Comparison of ENCODE assay signal across 29 cellular contexts in the genomic region with DNA sequence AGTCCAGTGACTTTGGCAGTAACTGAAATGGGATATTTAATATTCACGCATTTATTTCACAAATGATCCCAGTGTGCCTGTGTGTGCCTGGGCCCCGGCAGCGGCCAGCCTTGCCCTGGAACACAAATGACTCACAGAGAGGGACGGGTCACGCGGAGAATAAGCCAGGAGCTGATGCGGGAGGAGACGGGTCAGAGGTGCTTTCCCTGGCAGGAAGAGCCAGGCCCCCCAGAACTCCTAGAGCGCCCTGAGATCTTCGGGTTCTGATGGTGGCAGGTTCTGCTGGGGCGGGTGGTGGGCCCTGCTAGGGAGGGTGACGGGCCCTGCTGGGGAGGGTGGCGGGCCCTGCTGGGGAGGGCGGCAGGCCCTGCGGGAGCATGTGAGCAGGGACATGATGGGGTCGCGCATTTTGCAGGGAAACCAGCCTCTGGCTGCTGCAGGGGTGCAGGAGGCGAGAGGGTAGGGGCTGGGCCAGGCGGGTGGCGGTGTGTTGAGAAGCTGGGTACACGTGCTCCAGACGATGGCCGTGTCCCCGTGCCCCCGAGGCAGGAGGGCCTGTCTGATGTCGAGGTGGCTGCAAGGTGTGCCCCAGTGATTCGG.
DNase-seq lines count a peak whose midpoint lies in the region; ATAC-seq, FAIRE-seq and TF ChIP-seq lines count a peak whose summit lies in the region.
"Had no signal": no experiment of that assay in that cellular context is flagged by ENCODE, and none has a peak within 500 bp of the region (broad histone marks: within the 10 kb centered on the region; RNA-seq: fewer than 3 reads in every experiment).

No MANE protein-coding gene starts in this region.

- peak; percentile 70 for DNase-seq in MCF 10A (ENCODE audit: unreplicated experiment)
- no peak for DNase-seq in mammary epithelial cell
- peak; percentile 14 for DNase-seq in GM20000 (ENCODE audit: low spot score)
- DNase-seq in kidney = peak; percentile 52
- no peak for DNase-seq in T-helper 9 cell
- DNase-seq: 8988T; BE2C; CD4-positive, CD25-positive, alpha-beta regulatory T cell; COR-L47; DMS 273 treated with DMSO at 0.1 percent for 48 hours; DND-41; HFFc6; Karpas-422; MG63; NCI-H1092; NCI-H146; NCI-H2029 treated with DMSO at 0.1 percent for 48 hours; NCI-H2171; NCI-H446 treated with DMSO at 0.1 percent for 48 hours; NCI-H748 treated with DMSO at 0.1 percent for 48 hours; NK-92 treated with Interleukin-12 subunit alpha and Interleukin-12 subunit beta, amount 100 ng/mL, for 24 hours; SHP77 treated with DMSO at 0.1 percent for 48 hours; SK-N-SH had no signal

- intact Hi-C loops in MCF 10A (cut with micrococcal nuclease) = no loop called here
- intact Hi-C loops in mammary epithelial cell (cut with micrococcal nuclease) = no loop called here
- intact Hi-C loops in kidney (cut with DNase I) = no loop called here

- H3K4me1 ChIP-seq in mammary epithelial cell (ENCODE audit: insufficient read depth, low read length) (no peaks in the 10 kb centered on the region), kidney (ENCODE audit: control insufficient read depth in 1 of 2, insufficient read depth in 1 of 2, low read depth in 1 of 2, low read length in 2 of 2) (no peaks in the 10 kb centered on the region)
- H3K4me1 ChIP-seq: BE2C had no signal

- H3K4me2 ChIP-seq in mammary epithelial cell (ENCODE audit: insufficient read depth, low read depth, low read length) = no peak overlapping the region
- H3K4me2 ChIP-seq: SK-N-SH had no signal

- H3K27ac ChIP-seq in mammary epithelial cell (ENCODE audit: insufficient read depth, low read depth, low read length) = no peak overlapping the region
- no peak overlapping the region for H3K27ac ChIP-seq in kidney (ENCODE audit: low read depth in 2 of 2, low read length in 2 of 2)

- no peaks in the 10 kb centered on the region for H3K9me3 Mint-ChIP-seq in MCF 10A (ENCODE audit: unreplicated experiment)
- H3K9me3 Mint-ChIP-seq in stimulated activated memory B cell treated with anti-CD40 and anti-IgM and Interleukin-4, amounts not matched to agents 10 μg/mL and 1 μg/mL and 100 μg/mL, for 72 hours = peaks cover 4% of the 10 kb centered on the region

- no TSS peak for BruUV-seq in MCF 10A (replicated peaks; lab: Mats Ljungman, UMichigan)
- BruUV-seq in mammary epithelial cell (replicated peaks; lab: Mats Ljungman, UMichigan) = no TSS peak

- no peak for TF ChIP-seq CTCF in MCF 10A (IDR thresholded peaks at IDR 0.05; ENCODE audit: unreplicated experiment)
- TF ChIP-seq CTCF in mammary epithelial cell (conservative IDR thresholded peaks at IDR 0.05 in 1 of 2, IDR thresholded peaks at IDR 0.05 in 1 of 2; ENCODE audit: extremely low read depth in 1 of 2, insufficient read depth in 1 of 2, low read depth in 1 of 2, low read length in 2 of 2) = no peak
- TF ChIP-seq CTCF in GM20000 (IDR thresholded peaks at IDR 0.05; ENCODE audit: extremely low read depth, missing control alignments) = no peak
- TF ChIP-seq CTCF in kidney (IDR thresholded peaks at IDR 0.05; ENCODE audit: borderline replicate concordance, extremely low read depth, insufficient read depth) = no peak

- H3K9me3 ChIP-seq in mammary epithelial cell (replicated peaks; ENCODE audit: insufficient read depth, low read length) (peaks cover 4% of the 10 kb centered on the region), kidney (ENCODE audit: control insufficient read depth in 1 of 2, low read length in 2 of 2) (no peaks in the 10 kb centered on the region)
- H3K9me3 ChIP-seq: BE2C, MG63, SK-N-SH had no signal

- in situ Hi-C loops in mammary epithelial cell (cut with MboI; ENCODE audit: low sequenced_read_pairs in 2 of 2) = no loop called here

- no peak overlapping the region for H3K27ac Mint-ChIP-seq in MCF 10A (ENCODE audit: low read depth, unreplicated experiment)
- no peak overlapping the region for H3K27ac Mint-ChIP-seq in stimulated activated memory B cell treated with anti-CD40 and anti-IgM and Interleukin-4, amounts not matched to agents 10 μg/mL and 1 μg/mL and 100 μg/mL, for 72 hours
- H3K27ac Mint-ChIP-seq: CD4-positive, CD25-positive, alpha-beta regulatory T cell; HFFc6; IgD-negative memory B cell had no signal

- dilution Hi-C loops in mammary epithelial cell (cut with HindIII; ENCODE audit: low sequenced_read_pairs) = no loop called here

- no peaks in the 10 kb centered on the region for H4K20me1 ChIP-seq in mammary epithelial cell (ENCODE audit: insufficient read depth, low read length)

- H3K4me1 Mint-ChIP-seq in MCF 10A (ENCODE audit: insufficient read depth, unreplicated experiment) = peaks cover 16% of the 10 kb centered on the region
- H3K4me1 Mint-ChIP-seq in stimulated activated memory B cell treated with anti-CD40 and anti-IgM and Interleukin-4, amounts not matched to agents 10 μg/mL and 1 μg/mL and 100 μg/mL, for 72 hours = no peaks in the 10 kb centered on the region
- H3K4me1 Mint-ChIP-seq: CD4-positive, CD25-positive, alpha-beta regulatory T cell; IgD-negative memory B cell had no signal

- peak; percentile 37 for ATAC-seq in stimulated activated memory B cell treated with anti-CD40 and anti-IgM and Interleukin-4, amounts not matched to agents 10 μg/mL and 1 μg/mL and 100 μg/mL, for 72 hours
- no peak for ATAC-seq in HG02678 (IDR thresholded peaks at IDR 0.05; ENCODE audit: unreplicated experiment)
- ATAC-seq in GM19452 (IDR thresholded peaks at IDR 0.05; ENCODE audit: unreplicated experiment) = no peak

- POLR2A ChIA-PET in MCF 10A (lab: Yijun Ruan, JAX) = no interaction called here

- H3K27me3 Mint-ChIP-seq in MCF 10A (ENCODE audit: insufficient read depth, unreplicated experiment) = no peaks in the 10 kb centered on the region
- peaks cover 7% of the 10 kb centered on the region for H3K27me3 Mint-ChIP-seq in stimulated activated memory B cell treated with anti-CD40 and anti-IgM and Interleukin-4, amounts not matched to agents 10 μg/mL and 1 μg/mL and 100 μg/mL, for 72 hours
- H3K27me3 Mint-ChIP-seq: CD4-positive, CD25-positive, alpha-beta regulatory T cell; IgD-negative memory B cell had no signal

- peak overlapping the region; percentile 16 for H3K4me3 Mint-ChIP-seq in MCF 10A (ENCODE audit: unreplicated experiment)
- H3K4me3 Mint-ChIP-seq in stimulated activated memory B cell treated with anti-CD40 and anti-IgM and Interleukin-4, amounts not matched to agents 10 μg/mL and 1 μg/mL and 100 μg/mL, for 72 hours = no peak overlapping the region
- H3K4me3 Mint-ChIP-seq: CD4-positive, CD25-positive, alpha-beta regulatory T cell; HFFc6 had no signal

- FAIRE-seq in kidney (lab: Jason Lieb, UNC) = no peak
- FAIRE-seq: G401.6, HTR-8/SVneo had no signal

- H3K4me3 ChIP-seq in mammary epithelial cell (replicated peaks in 1 of 3; ENCODE audit: insufficient read depth in 1 of 3, low read depth in 2 of 3, low read length in 3 of 3) = no peak overlapping the region
- no peak overlapping the region for H3K4me3 ChIP-seq in kidney (ENCODE audit: low read length in 2 of 2)
- H3K4me3 ChIP-seq: MG63 had no signal

- H3K9ac ChIP-seq in mammary epithelial cell (ENCODE audit: insufficient read depth, low read length) (no peak overlapping the region), kidney (ENCODE audit: low read length in 2 of 2) (no peak overlapping the region)
- H3K9ac ChIP-seq: SK-N-SH had no signal

- CTCF ChIA-PET in MCF 10A (lab: Yijun Ruan, JAX) (interaction anchor here (0.7 kb wide), 1 partner anchor 112 kb away, joined by 3 read pairs; no protein-coding TSS in a partner anchor), mammary epithelial cell (lab: Charles Lee; ENCODE audit: low non-redundant PET) (no interaction called here)

- H2AFZ ChIP-seq in mammary epithelial cell (ENCODE audit: low read depth, low read length) = no peak overlapping the region

- H3K27me3 ChIP-seq in mammary epithelial cell (ENCODE audit: insufficient read depth, low read length) = no peaks in the 10 kb centered on the region
- H3K27me3 ChIP-seq: BE2C, MG63 had no signal

- H3K36me3 ChIP-seq in mammary epithelial cell (ENCODE audit: insufficient read depth, low read length) (no peaks in the 10 kb centered on the region), kidney (ENCODE audit: control insufficient read depth in 1 of 2, insufficient read depth in 2 of 2, low read length in 2 of 2) (no peaks in the 10 kb centered on the region)
- H3K36me3 ChIP-seq: BE2C, MG63 had no signal

- H3K79me2 ChIP-seq in mammary epithelial cell (ENCODE audit: insufficient read depth, low read length) = no peaks in the 10 kb centered on the region

- 79% methylated on average over 13 of the region's 27 CpGs for WGBS in mammary epithelial cell (ENCODE audit: low coverage, missing lambda C conversion rate)

- no peaks in the 10 kb centered on the region for H3K36me3 Mint-ChIP-seq in MCF 10A (ENCODE audit: insufficient read depth, unreplicated experiment)
- H3K36me3 Mint-ChIP-seq in stimulated activated memory B cell treated with anti-CD40 and anti-IgM and Interleukin-4, amounts not matched to agents 10 μg/mL and 1 μg/mL and 100 μg/mL, for 72 hours = no peaks in the 10 kb centered on the region
- H3K36me3 Mint-ChIP-seq: CD4-positive, CD25-positive, alpha-beta regulatory T cell; IgD-negative memory B cell had no signal

Comparison
In these comparisons a context has a peak if more than half of its experiments do, and no peak if none do; other contexts are left out.
1. DNase-seq: peak in MCF 10A (single experiment), GM20000 (single experiment) and kidney (single experiment); none in mammary epithelial cell (single experiment) and T-helper 9 cell (single experiment).